ENCODE assay signal across 34 cellular contexts in the genomic region with DNA sequence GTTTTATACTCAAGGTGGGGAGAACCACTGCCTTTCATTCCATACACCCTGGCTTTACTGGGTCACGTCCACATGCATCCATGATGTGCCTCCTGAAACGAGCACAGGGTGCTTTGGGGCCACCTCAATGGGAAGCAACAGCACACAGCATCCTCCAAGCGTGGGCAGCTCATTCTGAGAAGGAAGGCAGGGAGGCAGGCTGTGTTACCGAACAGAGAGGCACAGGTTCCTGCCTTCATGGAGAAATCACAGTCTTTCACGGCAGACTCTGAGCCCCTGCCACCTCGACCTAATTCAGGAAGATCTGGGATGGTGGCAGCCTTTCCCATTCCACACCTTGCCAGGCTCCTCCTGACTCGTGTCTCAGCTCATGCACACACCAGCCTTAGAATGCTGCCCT.
"Had no signal": no experiment of that assay in that cellular context is flagged by ENCODE, and none has a peak within 500 bp of the region (broad histone marks: within the 10 kb centered on the region; RNA-seq: fewer than 3 reads in every experiment).

No MANE protein-coding gene starts in this region.

- H3K36me3 ChIP-seq: MG63 had no signal

- H3K9me3 ChIP-seq: MG63 had no signal

- H3K27me3 ChIP-seq: MG63 had no signal

- DNase-seq: Karpas-422, Kasumi-1, MG63, MM.1S, MV-4-11, NCI-H1048, NCI-H1092, NCI-H1092 treated with DMSO at 0.1 percent for 48 hours, NCI-H1105, NCI-H1105 treated with DMSO at 0.1 percent for 48 hours, NCI-H1417, NCI-H1417 treated with DMSO at 0.1 percent for 48 hours, NCI-H1436, NCI-H1436 treated with DMSO at 0.1 percent for 48 hours, NCI-H146, NCI-H1694, NCI-H1694 treated with DMSO at 0.1 percent for 48 hours, NCI-H187, NCI-H187 treated with DMSO at 0.1 percent for 48 hours, NCI-H1930, NCI-H2029, NCI-H2029 treated with DMSO at 0.1 percent for 48 hours, NCI-H2081, NCI-H2081 treated with DMSO at 0.1 percent for 48 hours, NCI-H2107, NCI-H2171, NCI-H2171 treated with DMSO at 0.1 percent for 48 hours, NCI-H2227 treated with DMSO at 0.1 percent for 48 hours, NCI-H226, NCI-H345, NCI-H446, NCI-H446 treated with DMSO at 0.1 percent for 48 hours, NCI-H510A, NCI-H510A treated with DMSO at 0.1 percent for 48 hours had no signal

- H3K4me3 ChIP-seq: MG63 had no signal
